ENCODE assay signal across 8 cellular contexts in the genomic region with DNA sequence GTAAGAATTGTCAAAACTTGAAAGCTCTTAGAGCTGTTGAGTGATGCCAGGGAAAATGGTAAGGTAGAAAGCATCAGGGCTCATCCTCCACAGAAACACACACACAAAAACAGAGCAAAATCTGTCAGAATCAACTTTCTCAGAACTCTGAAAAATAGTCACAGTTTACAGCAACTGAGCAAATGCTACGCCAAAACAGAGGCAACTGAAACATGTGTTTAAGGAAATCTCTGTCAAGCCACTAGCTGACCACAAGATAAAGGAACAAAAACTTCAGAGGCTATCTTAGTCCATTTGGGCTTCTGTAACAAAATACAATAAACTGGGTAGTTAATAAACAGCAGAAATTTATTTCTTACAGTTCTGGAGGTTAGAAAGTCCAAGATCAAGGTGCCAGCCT.
A peak's percentile ranks its signal among the peaks of the same experiment; 100 is the strongest.
ATAC-seq lines count a peak whose summit lies in the region.

No MANE protein-coding gene starts in this region.

- peak; percentile 91 for ATAC-seq in GM18498 (IDR thresholded peaks at IDR 0.05; ENCODE audit: unreplicated experiment)
- ATAC-seq in GM18870 (IDR thresholded peaks at IDR 0.05; ENCODE audit: unreplicated experiment) = peak; percentile 84
- ATAC-seq in GM19452 (IDR thresholded peaks at IDR 0.05; ENCODE audit: unreplicated experiment) = peak; percentile 87
- peak; percentile 84 for ATAC-seq in GM21528 (IDR thresholded peaks at IDR 0.05; ENCODE audit: low FRiP score, unreplicated experiment)
- peak; percentile 79 for ATAC-seq in HG02642 (IDR thresholded peaks at IDR 0.05; ENCODE audit: poor library complexity, unreplicated experiment)
- ATAC-seq in HG03025 (IDR thresholded peaks at IDR 0.05; ENCODE audit: low FRiP score, unreplicated experiment) = peak; percentile 80
- peak; percentile 89 for ATAC-seq in HG03342 (IDR thresholded peaks at IDR 0.05; ENCODE audit: unreplicated experiment)
- peak; percentile 87 for ATAC-seq in HG03571 (IDR thresholded peaks at IDR 0.05; ENCODE audit: unreplicated experiment)

Comparison
In these comparisons a context has a peak if more than half of its experiments do, and no peak if none do; other contexts are left out.
1. Peak in every context shown above with its lines: ATAC-seq.